Comparison of ENCODE assay signal across 12 cellular contexts in the genomic region with DNA sequence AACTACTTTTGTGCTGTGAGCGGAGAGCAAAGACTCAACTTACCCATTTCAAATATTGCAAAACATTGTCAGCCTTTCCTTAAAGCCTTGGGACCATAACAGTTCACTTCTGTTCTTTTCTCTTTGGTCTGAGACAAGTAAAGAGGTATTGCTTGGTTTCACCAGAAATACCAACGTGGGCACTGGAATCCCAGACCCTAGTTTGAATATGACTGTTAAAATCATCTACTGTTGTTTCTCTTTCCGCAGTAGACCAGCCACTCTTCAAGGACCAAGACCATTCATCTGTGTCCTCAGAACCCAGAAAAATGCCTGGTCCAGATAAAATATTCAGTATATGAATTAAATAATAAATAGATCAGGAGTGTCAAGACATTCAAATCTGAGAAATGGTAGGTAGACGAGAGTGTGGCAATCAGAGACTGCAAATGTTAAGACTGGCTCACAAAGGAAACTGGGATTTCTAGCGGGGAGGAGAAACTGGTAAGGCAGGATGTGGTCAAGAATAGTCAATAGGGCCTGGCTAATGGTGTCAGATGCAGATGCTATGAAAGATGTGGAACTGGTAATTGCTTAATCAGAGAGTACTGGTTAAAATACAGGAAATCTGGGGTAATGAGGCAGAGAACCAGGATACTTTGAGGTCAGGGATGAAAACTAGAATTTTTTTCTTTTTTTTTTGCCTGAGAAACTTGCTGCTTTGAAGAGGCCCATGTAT.
A peak's percentile ranks its signal among the peaks of the same experiment; 100 is the strongest.
DNase-seq lines count a peak whose midpoint lies in the region; ATAC-seq and TF ChIP-seq lines count a peak whose summit lies in the region.
"Had no signal": no experiment of that assay in that cellular context is flagged by ENCODE, and none has a peak within 500 bp of the region (broad histone marks: within the 10 kb centered on the region; RNA-seq: fewer than 3 reads in every experiment).

No MANE protein-coding gene starts in this region.

- ATAC-seq in GM19438 (IDR thresholded peaks at IDR 0.05; ENCODE audit: low read depth, unreplicated experiment) (peak; percentile 96), HG03135 (IDR thresholded peaks at IDR 0.05; ENCODE audit: unreplicated experiment) (peak; percentile 83)
- no peak for ATAC-seq in CD8-positive, alpha-beta T cell
- ATAC-seq: gastrocnemius medialis had no signal

- peaks cover 17% of the 10 kb centered on the region for H3K27me3 Mint-ChIP-seq in activated naive CD8-positive, alpha-beta T cell treated with anti-CD3 and anti-CD28 coated beads for 36 hours
- H3K27me3 Mint-ChIP-seq in CD8-positive, alpha-beta T cell (ENCODE audit: low read depth) = peaks cover 8% of the 10 kb centered on the region

- 81 to 83% methylated on average over 5 of the region's 5 CpGs for WGBS in tibial nerve, 2 donors

- H3K4me3 ChIP-seq in tibial nerve = no peak overlapping the region
- no peak overlapping the region for H3K4me3 ChIP-seq in CD8-positive, alpha-beta T cell (ENCODE audit: low read depth, low read length)
- H3K4me3 ChIP-seq: gastrocnemius medialis, SK-N-MC had no signal

- H3K9me3 Mint-ChIP-seq in activated naive CD8-positive, alpha-beta T cell treated with anti-CD3 and anti-CD28 coated beads for 36 hours = peaks cover 3% of the 10 kb centered on the region
- H3K9me3 Mint-ChIP-seq in CD8-positive, alpha-beta T cell = peaks cover 3% of the 10 kb centered on the region

- TF ChIP-seq CTCF in tibial nerve (IDR thresholded peaks at IDR 0.05) = no peak
- TF ChIP-seq CTCF in CD8-positive, alpha-beta T cell (IDR thresholded peaks at IDR 0.05) = no peak

- H3K27me3 ChIP-seq in tibial nerve = no peaks in the 10 kb centered on the region
- H3K27me3 ChIP-seq in CD8-positive, alpha-beta T cell (ENCODE audit: insufficient read depth, low read length) = no peaks in the 10 kb centered on the region
- H3K27me3 ChIP-seq: gastrocnemius medialis had no signal

- H3K27ac ChIP-seq in tibial nerve = no peak overlapping the region
- no peak overlapping the region for H3K27ac ChIP-seq in CD8-positive, alpha-beta T cell (ENCODE audit: low read depth, low read length)
- H3K27ac ChIP-seq: gastrocnemius medialis, neutrophil, SK-N-MC had no signal

- POLR2A ChIA-PET in CD8-positive, alpha-beta T cell (lab: Charles Lee) = no interaction called here

- no peaks in the 10 kb centered on the region for H3K9me3 ChIP-seq in tibial nerve
- H3K9me3 ChIP-seq in CD8-positive, alpha-beta T cell (ENCODE audit: low read length) = no peaks in the 10 kb centered on the region
- H3K9me3 ChIP-seq: gastrocnemius medialis, neutrophil had no signal

- peaks cover 9% of the 10 kb centered on the region for H3K4me1 Mint-ChIP-seq in activated naive CD8-positive, alpha-beta T cell treated with anti-CD3 and anti-CD28 coated beads for 36 hours
- H3K4me1 Mint-ChIP-seq in CD8-positive, alpha-beta T cell (ENCODE audit: low read depth) = peaks cover 3% of the 10 kb centered on the region

- TF ChIP-seq POLR2A in tibial nerve (IDR thresholded peaks at IDR 0.05) = no peak

- H3K36me3 Mint-ChIP-seq in activated naive CD8-positive, alpha-beta T cell treated with anti-CD3 and anti-CD28 coated beads for 36 hours = no peaks in the 10 kb centered on the region
- no peaks in the 10 kb centered on the region for H3K36me3 Mint-ChIP-seq in CD8-positive, alpha-beta T cell

- H3K4me1 ChIP-seq in tibial nerve = no peaks in the 10 kb centered on the region
- H3K4me1 ChIP-seq in CD8-positive, alpha-beta T cell (ENCODE audit: insufficient read depth, low read length) = no peaks in the 10 kb centered on the region
- H3K4me1 ChIP-seq: gastrocnemius medialis had no signal

- no peak overlapping the region for H3K4me3 Mint-ChIP-seq in activated naive CD8-positive, alpha-beta T cell treated with anti-CD3 and anti-CD28 coated beads for 36 hours
- no peak overlapping the region for H3K4me3 Mint-ChIP-seq in CD8-positive, alpha-beta T cell

- no peaks in the 10 kb centered on the region for H3K36me3 ChIP-seq in tibial nerve
- H3K36me3 ChIP-seq in CD8-positive, alpha-beta T cell (ENCODE audit: insufficient read depth, low read length) = no peaks in the 10 kb centered on the region
- H3K36me3 ChIP-seq: gastrocnemius medialis, neutrophil had no signal

- no peak for TF ChIP-seq EP300 in tibial nerve (IDR thresholded peaks at IDR 0.05)

- intact Hi-C loops in CD8-positive, alpha-beta T cell (cut with DNase I, micrococcal nuclease) = no loop called here

- no peak overlapping the region for H3K27ac Mint-ChIP-seq in activated naive CD8-positive, alpha-beta T cell treated with anti-CD3 and anti-CD28 coated beads for 36 hours
- H3K27ac Mint-ChIP-seq in CD8-positive, alpha-beta T cell = no peak overlapping the region

- CTCF ChIA-PET in CD8-positive, alpha-beta T cell (lab: Charles Lee) = no interaction called here

- DNase-seq in EH (ENCODE audit: low read depth) (peak; percentile 3), NCI-H187 treated with DMSO at 0.1 percent for 48 hours (lab: John Stamatoyannopoulos, UW) (no peak), tibial nerve (ENCODE audit: low spot score in 2 of 2) (no peak), SK-N-DZ (ENCODE audit: low spot score) (no peak)
- peak; percentile 3 for DNase-seq in activated naive CD8-positive, alpha-beta T cell treated with anti-CD3 and anti-CD28 coated beads for 36 hours
- DNase-seq in CD8-positive, alpha-beta T cell = no peak
- DNase-seq: activated gamma-delta T cell treated with Interleukin-2 at 50 U/mL for 16 hours, gastrocnemius medialis had no signal

Comparison
In these comparisons a context has a peak if more than half of its experiments do, and no peak if none do; other contexts are left out.
1. DNase-seq: peak in EH (single experiment) and activated naive CD8-positive, alpha-beta T cell treated with anti-CD3 and anti-CD28 coated beads for 36 hours (single experiment); none in NCI-H187 treated with DMSO at 0.1 percent for 48 hours (single experiment), tibial nerve (0 of 2), SK-N-DZ (single experiment) and CD8-positive, alpha-beta T cell (0 of 7).